8 cellular contexts compared by ENCODE assay signal in the genomic region with DNA sequence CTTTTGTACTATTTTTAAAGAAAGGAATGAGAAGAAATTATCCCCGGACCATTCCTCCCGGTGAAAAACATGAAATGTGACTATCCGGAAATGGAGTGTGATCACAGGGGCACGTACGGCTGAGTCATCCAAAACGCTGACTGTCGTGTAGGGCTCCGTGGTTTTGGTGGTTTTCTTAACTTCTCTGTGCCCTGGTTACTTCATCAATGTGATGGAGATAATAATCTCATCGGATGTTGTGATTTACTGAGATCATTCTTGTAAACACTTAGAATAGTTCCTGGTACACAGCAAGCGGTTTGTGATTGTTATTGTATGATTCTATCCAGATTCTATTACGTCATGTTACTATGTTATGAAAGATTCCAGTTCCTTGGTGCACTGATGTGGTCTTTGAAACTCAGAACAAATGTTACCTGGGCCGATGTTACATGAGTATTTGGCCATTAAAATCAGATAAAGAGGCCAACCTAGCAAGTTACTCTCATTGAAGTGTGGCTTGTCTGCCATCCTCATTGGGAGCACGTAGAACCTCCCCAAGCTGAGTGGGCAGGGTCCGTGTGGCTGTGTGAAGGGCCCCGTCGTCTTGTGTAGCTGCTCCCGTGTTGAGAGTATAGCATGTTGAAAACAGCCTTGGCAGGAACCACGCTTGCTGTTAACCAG.
DNase-seq lines count a peak whose midpoint lies in the region; ATAC-seq and TF ChIP-seq lines count a peak whose summit lies in the region.

No MANE protein-coding gene starts in this region.

- TF ChIP-seq CTCF in GM12864 (IDR thresholded peaks at IDR 0.05; ENCODE audit: low read depth, low read length, missing control alignments) (no peak), OCI-LY3 (IDR thresholded peaks at IDR 0.05; ENCODE audit: low read depth, low read length) (no peak), foreskin keratinocyte (conservative IDR thresholded peaks at IDR 0.05) (no peak)

- DNase-seq in GM12864 (ENCODE audit: low read depth), result peak; percentile 38
- DNase-seq in activated T-cell treated with anti-CD3 and anti-CD28 coated beads for 4 hours, result peak; percentile 63
- peak in 1 of 2 donors; percentile 2 for DNase-seq in foreskin keratinocyte
- peak; percentile 69 for DNase-seq in stimulated activated CD8-positive, alpha-beta memory T cell treated with anti-CD3 and anti-CD28 coated beads, Interleukin-12 subunit alpha, Interleukin-12 subunit beta, amount 100 ng/mL, for 1 hour (ENCODE audit: low read depth)
- no peak for DNase-seq in NCI-H526 (lab: John Stamatoyannopoulos, UW)
- no peak for DNase-seq in cerebellar cortex (ENCODE audit: low spot score)

- H3K9me3 ChIP-seq in OCI-LY3 (ENCODE audit: insufficient read depth, low read length), result no peaks in the 10 kb centered on the region

- no peaks in the 10 kb centered on the region for H3K27me3 ChIP-seq in OCI-LY3 (ENCODE audit: low read depth, low read length)
- H3K27me3 ChIP-seq in foreskin keratinocyte, result no peaks in the 10 kb centered on the region

- no peak overlapping the region for H2AFZ ChIP-seq in OCI-LY3 (ENCODE audit: low read depth, low read length)

- peak overlapping the region; percentile 82 for H3K4me2 ChIP-seq in OCI-LY3 (ENCODE audit: low read length)

- ATAC-seq in HG02759 (IDR thresholded peaks at IDR 0.05; ENCODE audit: unreplicated experiment) (peak; percentile 85), foreskin keratinocyte (peak; percentile 16)

- no peak overlapping the region; the same call in 1 of the 2 replicates for H3K4me3 ChIP-seq in GM12864 (ENCODE audit: low read depth, low read length)
- H3K4me3 ChIP-seq in OCI-LY3 (ENCODE audit: low read length), result peak overlapping the region; percentile 71

- H3K36me3 ChIP-seq in OCI-LY3 (replicated peaks; ENCODE audit: low read depth, low read length), result no peaks in the 10 kb centered on the region

- H3K27ac ChIP-seq in OCI-LY3 (ENCODE audit: low read length) (0 out of 2 replicates have a peak overlapping the region, but pooled peaks have one; percentile 21), foreskin keratinocyte (no peak overlapping the region)

- peaks cover 52% of the 10 kb centered on the region for H4K20me1 ChIP-seq in OCI-LY3 (ENCODE audit: insufficient read depth, low read length)

- H3K4me1 ChIP-seq in OCI-LY3 (ENCODE audit: low read length) (peaks cover 9% of the 10 kb centered on the region), foreskin keratinocyte (no peaks in the 10 kb centered on the region)

- peaks cover 79% of the 10 kb centered on the region for H3K79me2 ChIP-seq in OCI-LY3 (ENCODE audit: low read length)

- peak overlapping the region; percentile 51 for H3K9ac ChIP-seq in OCI-LY3 (ENCODE audit: low read length)

Comparison
In these comparisons a context has a peak if more than half of its experiments do, and no peak if none do; other contexts are left out.
1. DNase-seq: peak in GM12864 (single experiment), activated T-cell treated with anti-CD3 and anti-CD28 coated beads for 4 hours (single experiment) and stimulated activated CD8-positive, alpha-beta memory T cell treated with anti-CD3 and anti-CD28 coated beads, Interleukin-12 subunit alpha, Interleukin-12 subunit beta, amount 100 ng/mL, for 1 hour (single experiment); none in NCI-H526 (0 of 2) and cerebellar cortex (single experiment).